Comparison of ENCODE assay signal across 20 cellular contexts in the genomic region with DNA sequence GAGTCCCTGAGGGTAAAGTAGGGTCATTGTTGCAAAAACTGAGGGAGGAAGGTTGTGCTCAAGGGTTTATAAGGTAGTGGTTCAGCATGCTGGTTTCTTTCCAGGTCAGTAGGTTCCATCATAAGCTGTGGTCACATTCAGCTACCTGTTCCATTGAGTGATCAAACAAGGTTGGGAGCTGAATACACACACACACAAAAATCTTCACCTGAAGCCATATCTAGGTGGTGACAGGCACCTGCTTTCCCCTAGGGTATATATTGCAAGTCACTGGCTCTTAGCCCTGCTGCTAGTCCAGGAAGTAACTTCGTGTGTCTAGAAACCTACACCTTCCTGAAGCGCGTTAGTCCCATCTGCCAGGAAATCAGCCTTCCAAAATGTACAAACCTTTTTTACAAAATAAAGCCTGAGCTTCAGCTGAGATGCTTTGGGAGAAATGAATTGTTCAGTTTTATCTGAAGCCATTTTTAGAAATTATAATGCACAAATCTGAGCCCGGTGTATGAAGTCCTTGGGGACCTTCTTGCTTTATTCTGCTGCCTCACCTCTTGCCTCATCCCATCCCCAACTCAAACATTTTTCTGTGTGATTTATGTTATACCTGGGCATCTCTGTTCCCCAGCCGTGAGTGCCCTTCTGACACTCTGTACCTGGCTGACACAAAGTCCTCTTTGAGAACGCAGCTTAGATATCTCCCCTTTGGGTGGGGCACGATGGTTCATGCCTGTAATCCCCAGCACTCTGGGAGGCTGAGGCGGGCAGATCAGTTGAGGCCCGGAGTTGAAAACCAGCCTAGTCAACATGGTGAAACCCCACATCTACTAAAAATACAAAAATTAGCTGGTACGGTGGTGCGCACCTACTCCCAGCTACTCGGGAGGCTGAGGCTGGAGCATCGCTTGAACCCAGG. TPM values are rescaled to one million over a fixed set of nuclear protein-coding genes. Genes with fewer than 3 reads are reported as not detected.
A peak's percentile ranks its signal among the peaks of the same experiment; 100 is the strongest.
DNase-seq lines count a peak whose midpoint lies in the region; ATAC-seq, FAIRE-seq and TF ChIP-seq lines count a peak whose summit lies in the region.
"Had no signal": no experiment of that assay in that cellular context is flagged by ENCODE, and none has a peak within 500 bp of the region (broad histone marks: within the 10 kb centered on the region; RNA-seq: fewer than 3 reads in every experiment).

No MANE protein-coding gene starts in this region.

- peak; percentile 42 for ATAC-seq in naive thymus-derived CD4-positive, alpha-beta T cell
- ATAC-seq in HG02588 (IDR thresholded peaks at IDR 0.05; ENCODE audit: unreplicated experiment) = no peak
- no peak for ATAC-seq in HG02852 (IDR thresholded peaks at IDR 0.05; ENCODE audit: unreplicated experiment)
- no peak for ATAC-seq in stimulated activated effector memory CD8-positive, alpha-beta T cell treated with anti-CD3 and anti-CD28 coated beads, Interleukin-12 subunit alpha, Interleukin-12 subunit beta, amount 100 ng/mL, for 72 hours
- ATAC-seq: left lung, right lobe of liver had no signal

- TF ChIP-seq POLR2A in GM12891 (IDR thresholded peaks at IDR 0.05; ENCODE audit: low read depth, low read length) = no peak

- no peaks in the 10 kb centered on the region for H3K36me3 ChIP-seq in naive thymus-derived CD4-positive, alpha-beta T cell (ENCODE audit: control insufficient read depth in 2 of 3, insufficient read depth in 3 of 3, low read length in 3 of 3)
- H3K36me3 ChIP-seq: ascending aorta, left lung, right lobe of liver had no signal

- intact Hi-C loops in naive thymus-derived CD4-positive, alpha-beta T cell (cut with micrococcal nuclease) = loop anchor here in 1 of 2 donors (1.0 kb wide), 1 partner anchor 10 kb away; a partner anchor contains a TSS

- peak; percentile 88 for FAIRE-seq in GM12891 (lab: Jason Lieb, UNC)

- H3K36me3 Mint-ChIP-seq in naive thymus-derived CD4-positive, alpha-beta T cell = no peaks in the 10 kb centered on the region
- no peaks in the 10 kb centered on the region for H3K36me3 Mint-ChIP-seq in stimulated activated effector memory CD8-positive, alpha-beta T cell treated with anti-CD3 and anti-CD28 coated beads, Interleukin-12 subunit alpha, Interleukin-12 subunit beta, amount 100 ng/mL, for 72 hours

- CTCF ChIA-PET in naive thymus-derived CD4-positive, alpha-beta T cell (lab: Charles Lee) = interaction anchor here (0.7 to 2.5 kb wide), 9 partner anchors 9 to 224 kb away, joined by 3 to 9 read pairs (median 4); a partner anchor contains a TSS

- peaks cover 0 to 11% of the 10 kb centered on the region in 2 donors for H3K4me1 ChIP-seq in naive thymus-derived CD4-positive, alpha-beta T cell (ENCODE audit: control insufficient read depth in 2 of 2, insufficient read depth in 2 of 2, low read length in 2 of 2)
- H3K4me1 ChIP-seq: ascending aorta had no signal

- H3K27ac Mint-ChIP-seq in naive thymus-derived CD4-positive, alpha-beta T cell = peak overlapping the region in 8 of 9 donors; percentile 57 to 90 (median 70)
- no peak overlapping the region for H3K27ac Mint-ChIP-seq in stimulated activated effector memory CD8-positive, alpha-beta T cell treated with anti-CD3 and anti-CD28 coated beads, Interleukin-12 subunit alpha, Interleukin-12 subunit beta, amount 100 ng/mL, for 72 hours
- H3K27ac Mint-ChIP-seq: nephron had no signal

- DNase-seq in DMS153 (lab: John Stamatoyannopoulos, UW) = peak; percentile 72
- no peak for DNase-seq in DMS153 treated with DMSO at 0.1 percent for 48 hours (lab: John Stamatoyannopoulos, UW; ENCODE audit: unreplicated experiment)
- no peak for DNase-seq in GM12891 (ENCODE audit: insufficient read length, low spot score)
- peak; percentile 53 for DNase-seq in SW480 (ENCODE audit: low spot score)
- peak in 3 of 9 donors; percentile 31 to 41 (median 35) for DNase-seq in naive thymus-derived CD4-positive, alpha-beta T cell
- no peak for DNase-seq in stimulated activated effector memory CD8-positive, alpha-beta T cell treated with anti-CD3 and anti-CD28 coated beads, Interleukin-12 subunit alpha, Interleukin-12 subunit beta, amount 100 ng/mL, for 72 hours (ENCODE audit: low spot score in 2 of 2)
- DNase-seq: activated CD4-positive, CD25-positive, alpha-beta regulatory T cell; dermis blood vessel endothelial cell; GDM1; hippocampal formation; KG1; left lung; NCI-H187; right lobe of liver; stimulated activated CD4-positive, alpha-beta T cell treated with anti-CD3 and anti-CD28 coated beads, Interleukin-4, amount 100 ng/mL, for 24 hours had no signal

- H3K27me3 ChIP-seq in naive thymus-derived CD4-positive, alpha-beta T cell (ENCODE audit: control insufficient read depth in 2 of 2, insufficient read depth in 2 of 2, low read length in 2 of 2) = no peaks in the 10 kb centered on the region
- H3K27me3 ChIP-seq: ascending aorta, left lung, right lobe of liver had no signal

- no peaks in the 10 kb centered on the region for H3K27me3 Mint-ChIP-seq in naive thymus-derived CD4-positive, alpha-beta T cell

- POLR2A ChIA-PET in naive thymus-derived CD4-positive, alpha-beta T cell (lab: Charles Lee) = interaction anchor here (0.6 to 2.3 kb wide), 13 partner anchors 10 to 536 kb away, joined by 3 to 12 read pairs (median 4); a partner anchor contains a TSS

- peaks cover 0 to 16% (median 13%) of the 10 kb centered on the region in 7 donors for H3K4me1 Mint-ChIP-seq in naive thymus-derived CD4-positive, alpha-beta T cell
- H3K4me1 Mint-ChIP-seq in stimulated activated effector memory CD8-positive, alpha-beta T cell treated with anti-CD3 and anti-CD28 coated beads, Interleukin-12 subunit alpha, Interleukin-12 subunit beta, amount 100 ng/mL, for 72 hours = peaks cover 8% of the 10 kb centered on the region
- H3K4me1 Mint-ChIP-seq: nephron had no signal

- H3K27ac ChIP-seq in naive thymus-derived CD4-positive, alpha-beta T cell (ENCODE audit: low read depth, low read length) = peak overlapping the region; percentile 28
- H3K27ac ChIP-seq: 22Rv1, ascending aorta, left lung, right lobe of liver had no signal

- no peaks in the 10 kb centered on the region for H3K9me3 Mint-ChIP-seq in naive thymus-derived CD4-positive, alpha-beta T cell
- no peaks in the 10 kb centered on the region for H3K9me3 Mint-ChIP-seq in stimulated activated effector memory CD8-positive, alpha-beta T cell treated with anti-CD3 and anti-CD28 coated beads, Interleukin-12 subunit alpha, Interleukin-12 subunit beta, amount 100 ng/mL, for 72 hours
- H3K9me3 Mint-ChIP-seq: nephron had no signal

- peak overlapping the region in 7 of 10 donors; percentile 1 to 69 (median 54) for H3K4me3 Mint-ChIP-seq in naive thymus-derived CD4-positive, alpha-beta T cell
- no peak overlapping the region for H3K4me3 Mint-ChIP-seq in stimulated activated effector memory CD8-positive, alpha-beta T cell treated with anti-CD3 and anti-CD28 coated beads, Interleukin-12 subunit alpha, Interleukin-12 subunit beta, amount 100 ng/mL, for 72 hours
- H3K4me3 Mint-ChIP-seq: nephron had no signal

- no peaks in the 10 kb centered on the region for H3K9me3 ChIP-seq in naive thymus-derived CD4-positive, alpha-beta T cell (ENCODE audit: control insufficient read depth in 2 of 3, low read length in 3 of 3)
- H3K9me3 ChIP-seq: ascending aorta, left lung, right lobe of liver had no signal

- H3K4me3 ChIP-seq in naive thymus-derived CD4-positive, alpha-beta T cell (ENCODE audit: low read length) = peak overlapping the region; percentile 9
- H3K4me3 ChIP-seq: ascending aorta, left lung, right lobe of liver had no signal

TF ChIP-seq in GM12891, 5 proteins besides CTCF, POLR2A, EP300 and RAD21:
- TF ChIP-seq SPI1 (IDR thresholded peaks at IDR 0.05; ENCODE audit: low read depth, low read length) = no peak
- no peak for TF ChIP-seq TAF1 (IDR thresholded peaks at IDR 0.05; ENCODE audit: low read depth, low read length)
- no peak for TF ChIP-seq PAX5 (IDR thresholded peaks at IDR 0.05; ENCODE audit: insufficient read depth, low read length, severe bottlenecking)
- no peak for TF ChIP-seq POLR2AphosphoS5 (IDR thresholded peaks at IDR 0.05; ENCODE audit: low read depth, low read length)
- TF ChIP-seq POU2F2 (IDR thresholded peaks at IDR 0.05; ENCODE audit: low read depth, low read length) = no peak
TF ChIP-seq in GM12891: peak in this region for 0.

RNA-seq across cellular contexts. Expression of a gene that starts 10.6 kb away (rescaled TPM):
- polyA plus RNA-seq in GM12891 (2012; ENCODE audit: low read depth, missing spikeins) = 188 TPM
- 100 to 1,000 TPM; 132 to 200 (median 173) TPM for total RNA-seq in naive thymus-derived CD4-positive, alpha-beta T cell
- polyA plus RNA-seq in naive thymus-derived CD4-positive, alpha-beta T cell = 100 to 1,000 TPM; 550 to 555 TPM

RNA-seq across cellular contexts. Expression of a gene that starts 11.3 kb away (rescaled TPM):
- polyA plus RNA-seq in GM12891 (2012; ENCODE audit: low read depth, missing spikeins) = 0.87 TPM
- 1 to 10 TPM; 4.5 to 6.3 (median 5.8) TPM for total RNA-seq in naive thymus-derived CD4-positive, alpha-beta T cell
- polyA plus RNA-seq in naive thymus-derived CD4-positive, alpha-beta T cell = 1 to 10 TPM; 1.5 to 2.3 TPM
- total RNA-seq: ascending aorta had no signal

RNA-seq across cellular contexts. Expression of a gene that starts 18.7 kb away (rescaled TPM):
- polyA plus RNA-seq in GM12891 (2012; ENCODE audit: low read depth, missing spikeins) = 2.8 TPM
- 10 to 100 TPM; 22.1 to 68.2 (median 40.3) TPM for total RNA-seq in naive thymus-derived CD4-positive, alpha-beta T cell
- polyA plus RNA-seq in naive thymus-derived CD4-positive, alpha-beta T cell = 10 to 100 TPM; 21.5 to 22.3 TPM

RNA-seq across cellular contexts. Expression of a gene that starts 18.9 kb away (rescaled TPM):
- 23.2 TPM for polyA plus RNA-seq in GM12891 (2012; ENCODE audit: low read depth, missing spikeins)
- total RNA-seq in naive thymus-derived CD4-positive, alpha-beta T cell = 10 to 100 TPM; 39.5 to 68.1 (median 55.0) TPM
- 10 to 100 TPM; 30.8 to 45.0 TPM for polyA plus RNA-seq in naive thymus-derived CD4-positive, alpha-beta T cell

RNA-seq across cellular contexts. Expression of a gene that starts 20.4 kb away (rescaled TPM):
- 12.7 TPM for polyA plus RNA-seq in GM12891 (2012; ENCODE audit: low read depth, missing spikeins)
- 100 to 1,000 TPM in 1 of 5 experiments, 10 to 100 TPM in 4; 51.8 to 102 (median 70.2) TPM for total RNA-seq in naive thymus-derived CD4-positive, alpha-beta T cell
- polyA plus RNA-seq in naive thymus-derived CD4-positive, alpha-beta T cell = 1 to 10 TPM; 3.2 to 5.9 TPM

Comparison
In these comparisons a context has a peak if more than half of its experiments do, and no peak if none do; other contexts are left out.
1. DNase-seq: peak in DMS153 (single experiment) and SW480 (single experiment); none in DMS153 treated with DMSO at 0.1 percent for 48 hours (single experiment), GM12891 (single experiment) and stimulated activated effector memory CD8-positive, alpha-beta T cell treated with anti-CD3 and anti-CD28 coated beads, Interleukin-12 subunit alpha, Interleukin-12 subunit beta, amount 100 ng/mL, for 72 hours (0 of 2).